In genomic region chr18:26777316-26778053, GRCh38 we compare ENCODE assay signal across 18 cellular contexts.
A peak's percentile ranks its signal among the peaks of the same experiment; 100 is the strongest.
DNase-seq lines count a peak whose midpoint lies in the region; ATAC-seq, FAIRE-seq and TF ChIP-seq lines count a peak whose summit lies in the region.
"Had no signal": no experiment of that assay in that cellular context is flagged by ENCODE, and none has a peak within 500 bp of the region (broad histone marks: within the 10 kb centered on the region; RNA-seq: fewer than 3 reads in every experiment).

No MANE protein-coding gene starts in this region.

- TF ChIP-seq CTCF in bronchial epithelial cell (IDR thresholded peaks at IDR 0.05; ENCODE audit: insufficient read depth, low read length, severe bottlenecking) (no peak), lower lobe of right lung (IDR thresholded peaks at IDR 0.05) (no peak)

- H3K27me3 ChIP-seq in bronchial epithelial cell (ENCODE audit: control insufficient read depth, insufficient read depth, low read length) (no peaks in the 10 kb centered on the region), lower lobe of right lung (ENCODE audit: low read depth) (no peaks in the 10 kb centered on the region)
- H3K27me3 ChIP-seq: BE2C, upper lobe of left lung had no signal

- H3K4me1 ChIP-seq in lower lobe of right lung = no peaks in the 10 kb centered on the region
- H3K4me1 ChIP-seq: BE2C had no signal

- FAIRE-seq in bronchial epithelial cell (lab: Jason Lieb, UNC) = no peak
- FAIRE-seq: A204.1 had no signal

- intact Hi-C loops in lower lobe of right lung (cut with DNase I) = no loop called here

- no peak for ATAC-seq in GM21529 (IDR thresholded peaks at IDR 0.05; ENCODE audit: unreplicated experiment)
- no peak for ATAC-seq in lower lobe of right lung
- ATAC-seq: activated CD4-positive, CD25-positive, alpha-beta regulatory T cell treated with anti-CD3 and anti-CD28 coated beads, Interleukin-2, amount 50 U/mL, for 24 hours; sciatic nerve; stimulated activated naive CD8-positive, alpha-beta T cell treated with anti-CD3 and anti-CD28 coated beads, Interleukin-15, Interleukin-2, amounts not matched to agents 100 U/mL and 50 U/mL, for 24 hours had no signal

- H3K4me3 ChIP-seq in bronchial epithelial cell (ENCODE audit: low read depth, low read length) = no peak overlapping the region
- H3K4me3 ChIP-seq in lower lobe of right lung = no peak overlapping the region
- H3K4me3 ChIP-seq: upper lobe of left lung had no signal

- no peaks in the 10 kb centered on the region for H3K9me3 ChIP-seq in lower lobe of right lung
- H3K9me3 ChIP-seq: BE2C, upper lobe of left lung had no signal

- DNase-seq in NCI-H2171 treated with DMSO at 0.1 percent for 48 hours (lab: John Stamatoyannopoulos, UW) (peak; percentile 29), NCI-H2171 (lab: John Stamatoyannopoulos, UW) (no peak), bronchial epithelial cell (ENCODE audit: low read depth) (peak; percentile 48), islet precursor cell (peak; percentile 85), midbrain (lab: John Stamatoyannopoulos, UW) (no peak), lower lobe of right lung (no peak)
- DNase-seq in activated naive CD4-positive, alpha-beta T cell (lab: John Stamatoyannopoulos, UW) = no peak
- DNase-seq: activated naive CD8-positive, alpha-beta T cell treated with anti-CD3 and anti-CD28 coated beads for 36 hours; BE2C; foreskin melanocyte; GOT3; NCI-H1436; stimulated activated naive CD8-positive, alpha-beta T cell treated with anti-CD3 and anti-CD28 coated beads, Interleukin-15, Interleukin-2, amounts not matched to agents 100 U/mL and 50 U/mL, for 24 hours; upper lobe of left lung had no signal

- no peak overlapping the region for H3K27ac ChIP-seq in lower lobe of right lung
- H3K27ac ChIP-seq: upper lobe of left lung had no signal

- no peaks in the 10 kb centered on the region for H3K36me3 ChIP-seq in bronchial epithelial cell (ENCODE audit: control insufficient read depth, insufficient read depth, low read length)
- no peaks in the 10 kb centered on the region for H3K36me3 ChIP-seq in lower lobe of right lung
- H3K36me3 ChIP-seq: BE2C, upper lobe of left lung had no signal

Comparison
In these comparisons a context has a peak if more than half of its experiments do, and no peak if none do; other contexts are left out.
1. DNase-seq: peak in NCI-H2171 treated with DMSO at 0.1 percent for 48 hours (single experiment), bronchial epithelial cell (single experiment) and islet precursor cell (single experiment); none in NCI-H2171 (single experiment), activated naive CD4-positive, alpha-beta T cell (0 of 4), midbrain (single experiment) and lower lobe of right lung (single experiment).